8 cellular contexts compared by ENCODE assay signal in the genomic region with DNA sequence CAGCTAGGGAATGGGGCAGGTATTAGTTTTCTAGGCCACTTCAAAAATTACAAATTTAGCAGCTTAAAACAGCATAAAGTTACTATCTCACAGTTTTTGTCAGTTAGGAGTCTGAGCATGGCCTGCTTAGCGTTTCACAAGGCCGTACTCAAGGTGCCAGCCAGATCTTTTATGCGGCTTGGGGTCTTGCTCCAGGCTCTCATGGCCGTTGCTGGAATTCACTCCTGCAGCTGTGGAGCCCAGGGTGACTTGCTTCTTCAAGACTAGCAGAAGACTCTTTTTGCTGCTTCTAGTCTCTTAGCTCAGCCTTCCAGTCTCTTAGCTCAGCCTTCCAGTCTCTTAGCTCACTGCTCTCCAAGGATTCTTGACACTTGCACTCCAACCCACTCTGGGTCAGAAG.
"Had no signal": no experiment of that assay in that cellular context is flagged by ENCODE, and none has a peak within 500 bp of the region (broad histone marks: within the 10 kb centered on the region; RNA-seq: fewer than 3 reads in every experiment).

No MANE protein-coding gene starts in this region.

- H3K9me3 Mint-ChIP-seq: HFFc6 had no signal

- H3K27ac ChIP-seq: GM23248 had no signal

- H3K9me3 ChIP-seq: HAP-1 had no signal

- H3K4me3 Mint-ChIP-seq: HFFc6, IgD-negative memory B cell had no signal

- H3K27ac Mint-ChIP-seq: HFFc6, IgD-negative memory B cell had no signal

- H3K4me3 ChIP-seq: GM23248, HAP-1 had no signal

- ATAC-seq: HCT116, HepG2 had no signal

- DNase-seq: GOT3, H7, HFFc6 had no signal

- H3K36me3 Mint-ChIP-seq: IgD-negative memory B cell had no signal

- H3K4me1 Mint-ChIP-seq: IgD-negative memory B cell had no signal

- H3K4me1 ChIP-seq: HAP-1 had no signal

- H3K36me3 ChIP-seq: HAP-1 had no signal
